2 cellular contexts compared by ENCODE assay signal in the genomic region with DNA sequence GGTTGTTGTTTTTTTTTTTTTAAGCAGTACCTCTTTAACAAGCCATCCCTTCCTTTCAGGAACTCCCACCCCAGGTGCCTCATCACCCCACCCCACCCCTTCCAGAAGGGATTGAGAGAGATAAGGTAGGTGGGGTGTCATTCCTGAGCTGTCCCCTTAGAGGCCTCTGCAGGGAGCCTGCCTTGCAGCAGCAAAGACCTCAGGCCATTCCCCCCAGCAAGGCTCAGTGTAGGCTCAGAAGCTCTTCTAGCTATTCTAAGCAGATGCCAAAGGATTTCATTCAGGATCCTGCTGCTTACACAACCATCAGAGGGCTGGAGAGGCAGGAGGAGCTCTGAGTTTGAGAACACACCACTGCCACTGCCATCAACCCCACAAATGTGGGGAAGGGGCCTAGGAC.
TF ChIP-seq lines count a peak whose summit lies in the region.

No MANE protein-coding gene starts in this region.

TF ChIP-seq in HEK293, 187 proteins besides CTCF, POLR2A, EP300 and RAD21:
- TF ChIP-seq GLIS1 (tag by site-specific recombination; IDR thresholded peaks at IDR 0.05) = peak; percentile 54; the same call in 1 of the 2 replicates
- TF ChIP-seq ZNF175 (tag by site-specific recombination; IDR thresholded peaks at IDR 0.05) = no peak
- no peak for TF ChIP-seq HOXC10 (CRISPR knock-in tag; IDR thresholded peaks at IDR 0.05)
- TF ChIP-seq ZBTB48 (tag by site-specific recombination; IDR thresholded peaks at IDR 0.05) = no peak
- no peak for TF ChIP-seq ZNF658 (tag by site-specific recombination; IDR thresholded peaks at IDR 0.05)
- TF ChIP-seq, protein P1, sequence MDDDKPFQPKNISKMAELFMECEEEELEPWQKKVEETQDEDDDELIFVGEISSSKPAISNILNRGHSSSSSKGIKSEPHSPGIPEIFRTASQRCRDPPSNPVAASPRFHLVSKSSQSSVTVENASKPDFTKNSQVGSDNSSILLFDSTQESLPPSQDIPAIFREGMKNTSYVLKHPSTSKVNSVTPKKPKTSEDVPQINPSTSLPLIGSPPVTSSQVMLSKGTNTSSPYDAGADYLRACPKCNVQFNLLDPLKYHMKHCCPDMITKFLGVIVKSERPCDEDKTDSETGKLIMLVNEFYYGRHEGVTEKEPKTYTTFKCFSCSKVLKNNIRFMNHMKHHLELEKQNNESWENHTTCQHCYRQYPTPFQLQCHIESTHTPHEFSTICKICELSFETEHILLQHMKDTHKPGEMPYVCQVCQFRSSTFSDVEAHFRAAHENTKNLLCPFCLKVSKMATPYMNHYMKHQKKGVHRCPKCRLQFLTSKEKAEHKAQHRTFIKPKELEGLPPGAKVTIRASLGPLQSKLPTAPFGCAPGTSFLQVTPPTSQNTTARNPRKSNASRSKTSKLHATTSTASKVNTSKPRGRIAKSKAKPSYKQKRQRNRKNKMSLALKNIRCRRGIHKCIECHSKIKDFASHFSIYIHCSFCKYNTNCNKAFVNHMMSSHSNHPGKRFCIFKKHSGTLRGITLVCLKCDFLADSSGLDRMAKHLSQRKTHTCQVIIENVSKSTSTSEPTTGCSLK (tag by site-specific recombination; IDR thresholded peaks at IDR 0.05) = no peak
- TF ChIP-seq ZIC2 (tag by site-specific recombination; IDR thresholded peaks at IDR 0.05) = peak; percentile 15; the same call in 1 of the 2 replicates
- TF ChIP-seq, protein P2, sequence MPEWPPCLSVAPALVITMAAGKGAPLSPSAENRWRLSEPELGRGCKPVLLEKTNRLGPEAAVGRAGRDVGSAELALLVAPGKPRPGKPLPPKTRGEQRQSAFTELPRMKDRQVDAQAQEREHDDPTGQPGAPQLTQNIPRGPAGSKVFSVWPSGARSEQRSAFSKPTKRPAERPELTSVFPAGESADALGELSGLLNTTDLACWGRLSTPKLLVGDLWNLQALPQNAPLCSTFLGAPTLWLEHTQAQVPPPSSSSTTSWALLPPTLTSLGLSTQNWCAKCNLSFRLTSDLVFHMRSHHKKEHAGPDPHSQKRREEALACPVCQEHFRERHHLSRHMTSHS (tag by site-specific recombination; IDR thresholded peaks at IDR 0.05) = no peak
- no peak for TF ChIP-seq ZNF623 (tag by site-specific recombination; IDR thresholded peaks at IDR 0.05)
- TF ChIP-seq, protein P3, sequence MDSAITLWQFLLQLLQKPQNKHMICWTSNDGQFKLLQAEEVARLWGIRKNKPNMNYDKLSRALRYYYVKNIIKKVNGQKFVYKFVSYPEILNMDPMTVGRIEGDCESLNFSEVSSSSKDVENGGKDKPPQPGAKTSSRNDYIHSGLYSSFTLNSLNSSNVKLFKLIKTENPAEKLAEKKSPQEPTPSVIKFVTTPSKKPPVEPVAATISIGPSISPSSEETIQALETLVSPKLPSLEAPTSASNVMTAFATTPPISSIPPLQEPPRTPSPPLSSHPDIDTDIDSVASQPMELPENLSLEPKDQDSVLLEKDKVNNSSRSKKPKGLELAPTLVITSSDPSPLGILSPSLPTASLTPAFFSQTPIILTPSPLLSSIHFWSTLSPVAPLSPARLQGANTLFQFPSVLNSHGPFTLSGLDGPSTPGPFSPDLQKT (IDR thresholded peaks at IDR 0.05; ENCODE audit: borderline replicate concordance, low read depth, low read length) = no peak
- TF ChIP-seq, protein P4, sequence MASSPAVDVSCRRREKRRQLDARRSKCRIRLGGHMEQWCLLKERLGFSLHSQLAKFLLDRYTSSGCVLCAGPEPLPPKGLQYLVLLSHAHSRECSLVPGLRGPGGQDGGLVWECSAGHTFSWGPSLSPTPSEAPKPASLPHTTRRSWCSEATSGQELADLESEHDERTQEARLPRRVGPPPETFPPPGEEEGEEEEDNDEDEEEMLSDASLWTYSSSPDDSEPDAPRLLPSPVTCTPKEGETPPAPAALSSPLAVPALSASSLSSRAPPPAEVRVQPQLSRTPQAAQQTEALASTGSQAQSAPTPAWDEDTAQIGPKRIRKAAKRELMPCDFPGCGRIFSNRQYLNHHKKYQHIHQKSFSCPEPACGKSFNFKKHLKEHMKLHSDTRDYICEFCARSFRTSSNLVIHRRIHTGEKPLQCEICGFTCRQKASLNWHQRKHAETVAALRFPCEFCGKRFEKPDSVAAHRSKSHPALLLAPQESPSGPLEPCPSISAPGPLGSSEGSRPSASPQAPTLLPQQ (tag by site-specific recombination; IDR thresholded peaks at IDR 0.05) = no peak

TF ChIP-seq in K562, 482 proteins besides CTCF, POLR2A, EP300 and RAD21:
- TF ChIP-seq, protein P5, sequence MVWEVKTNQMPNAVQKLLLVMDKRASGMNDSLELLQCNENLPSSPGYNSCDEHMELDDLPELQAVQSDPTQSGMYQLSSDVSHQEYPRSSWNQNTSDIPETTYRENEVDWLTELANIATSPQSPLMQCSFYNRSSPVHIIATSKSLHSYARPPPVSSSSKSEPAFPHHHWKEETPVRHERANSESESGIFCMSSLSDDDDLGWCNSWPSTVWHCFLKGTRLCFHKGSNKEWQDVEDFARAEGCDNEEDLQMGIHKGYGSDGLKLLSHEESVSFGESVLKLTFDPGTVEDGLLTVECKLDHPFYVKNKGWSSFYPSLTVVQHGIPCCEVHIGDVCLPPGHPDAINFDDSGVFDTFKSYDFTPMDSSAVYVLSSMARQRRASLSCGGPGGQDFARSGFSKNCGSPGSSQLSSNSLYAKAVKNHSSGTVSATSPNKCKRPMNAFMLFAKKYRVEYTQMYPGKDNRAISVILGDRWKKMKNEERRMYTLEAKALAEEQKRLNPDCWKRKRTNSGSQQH (CRISPR knock-in tag; IDR thresholded peaks at IDR 0.05) = no peak
- TF ChIP-seq MED1 (CRISPR knock-in tag; IDR thresholded peaks at IDR 0.05; ENCODE audit: borderline replicate concordance) = no peak
- TF ChIP-seq ZNF589 (CRISPR knock-in tag; IDR thresholded peaks at IDR 0.05; ENCODE audit: low read depth) = no peak
- TF ChIP-seq, protein P6, sequence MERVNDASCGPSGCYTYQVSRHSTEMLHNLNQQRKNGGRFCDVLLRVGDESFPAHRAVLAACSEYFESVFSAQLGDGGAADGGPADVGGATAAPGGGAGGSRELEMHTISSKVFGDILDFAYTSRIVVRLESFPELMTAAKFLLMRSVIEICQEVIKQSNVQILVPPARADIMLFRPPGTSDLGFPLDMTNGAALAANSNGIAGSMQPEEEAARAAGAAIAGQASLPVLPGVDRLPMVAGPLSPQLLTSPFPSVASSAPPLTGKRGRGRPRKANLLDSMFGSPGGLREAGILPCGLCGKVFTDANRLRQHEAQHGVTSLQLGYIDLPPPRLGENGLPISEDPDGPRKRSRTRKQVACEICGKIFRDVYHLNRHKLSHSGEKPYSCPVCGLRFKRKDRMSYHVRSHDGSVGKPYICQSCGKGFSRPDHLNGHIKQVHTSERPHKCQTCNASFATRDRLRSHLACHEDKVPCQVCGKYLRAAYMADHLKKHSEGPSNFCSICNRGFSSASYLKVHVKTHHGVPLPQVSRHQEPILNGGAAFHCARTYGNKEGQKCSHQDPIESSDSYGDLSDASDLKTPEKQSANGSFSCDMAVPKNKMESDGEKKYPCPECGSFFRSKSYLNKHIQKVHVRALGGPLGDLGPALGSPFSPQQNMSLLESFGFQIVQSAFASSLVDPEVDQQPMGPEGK (CRISPR knock-in tag; IDR thresholded peaks at IDR 0.05; ENCODE audit: borderline replicate concordance) = no peak
- TF ChIP-seq SIN3A (IDR thresholded peaks at IDR 0.05; ENCODE audit: borderline replicate concordance in 2 of 2, control insufficient read depth in 1 of 2, low read depth in 2 of 2, low read length in 2 of 2) = no peak
- TF ChIP-seq POLR2AphosphoS5 (IDR thresholded peaks at IDR 0.05; ENCODE audit: control insufficient read depth, insufficient read depth, low read depth, low read length) = no peak
- TF ChIP-seq ZFX (CRISPR knock-in tag; IDR thresholded peaks at IDR 0.05) = no peak
- TF ChIP-seq, protein P7, sequence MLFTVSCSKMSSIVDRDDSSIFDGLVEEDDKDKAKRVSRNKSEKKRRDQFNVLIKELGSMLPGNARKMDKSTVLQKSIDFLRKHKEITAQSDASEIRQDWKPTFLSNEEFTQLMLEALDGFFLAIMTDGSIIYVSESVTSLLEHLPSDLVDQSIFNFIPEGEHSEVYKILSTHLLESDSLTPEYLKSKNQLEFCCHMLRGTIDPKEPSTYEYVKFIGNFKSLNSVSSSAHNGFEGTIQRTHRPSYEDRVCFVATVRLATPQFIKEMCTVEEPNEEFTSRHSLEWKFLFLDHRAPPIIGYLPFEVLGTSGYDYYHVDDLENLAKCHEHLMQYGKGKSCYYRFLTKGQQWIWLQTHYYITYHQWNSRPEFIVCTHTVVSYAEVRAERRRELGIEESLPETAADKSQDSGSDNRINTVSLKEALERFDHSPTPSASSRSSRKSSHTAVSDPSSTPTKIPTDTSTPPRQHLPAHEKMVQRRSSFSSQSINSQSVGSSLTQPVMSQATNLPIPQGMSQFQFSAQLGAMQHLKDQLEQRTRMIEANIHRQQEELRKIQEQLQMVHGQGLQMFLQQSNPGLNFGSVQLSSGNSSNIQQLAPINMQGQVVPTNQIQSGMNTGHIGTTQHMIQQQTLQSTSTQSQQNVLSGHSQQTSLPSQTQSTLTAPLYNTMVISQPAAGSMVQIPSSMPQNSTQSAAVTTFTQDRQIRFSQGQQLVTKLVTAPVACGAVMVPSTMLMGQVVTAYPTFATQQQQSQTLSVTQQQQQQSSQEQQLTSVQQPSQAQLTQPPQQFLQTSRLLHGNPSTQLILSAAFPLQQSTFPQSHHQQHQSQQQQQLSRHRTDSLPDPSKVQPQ (CRISPR knock-in tag; IDR thresholded peaks at IDR 0.05; ENCODE audit: borderline replicate concordance) = no peak
- TF ChIP-seq ZNF140 (CRISPR knock-in tag; IDR thresholded peaks at IDR 0.05) = no peak
- no peak for TF ChIP-seq ZC3H4 (CRISPR knock-in tag; IDR thresholded peaks at IDR 0.05; ENCODE audit: borderline replicate concordance)
- no peak for TF ChIP-seq CBFB (CRISPR knock-in tag; IDR thresholded peaks at IDR 0.05)
- TF ChIP-seq TAF1 (IDR thresholded peaks at IDR 0.05; ENCODE audit: control insufficient read depth, extremely low read depth, insufficient read depth, low read length, severe bottlenecking) = no peak
- TF ChIP-seq IFI16 (CRISPR knock-in tag; IDR thresholded peaks at IDR 0.05) = no peak
- no peak for TF ChIP-seq DMBX1 (CRISPR knock-in tag; IDR thresholded peaks at IDR 0.05; ENCODE audit: borderline replicate concordance)
- TF ChIP-seq, protein P8, sequence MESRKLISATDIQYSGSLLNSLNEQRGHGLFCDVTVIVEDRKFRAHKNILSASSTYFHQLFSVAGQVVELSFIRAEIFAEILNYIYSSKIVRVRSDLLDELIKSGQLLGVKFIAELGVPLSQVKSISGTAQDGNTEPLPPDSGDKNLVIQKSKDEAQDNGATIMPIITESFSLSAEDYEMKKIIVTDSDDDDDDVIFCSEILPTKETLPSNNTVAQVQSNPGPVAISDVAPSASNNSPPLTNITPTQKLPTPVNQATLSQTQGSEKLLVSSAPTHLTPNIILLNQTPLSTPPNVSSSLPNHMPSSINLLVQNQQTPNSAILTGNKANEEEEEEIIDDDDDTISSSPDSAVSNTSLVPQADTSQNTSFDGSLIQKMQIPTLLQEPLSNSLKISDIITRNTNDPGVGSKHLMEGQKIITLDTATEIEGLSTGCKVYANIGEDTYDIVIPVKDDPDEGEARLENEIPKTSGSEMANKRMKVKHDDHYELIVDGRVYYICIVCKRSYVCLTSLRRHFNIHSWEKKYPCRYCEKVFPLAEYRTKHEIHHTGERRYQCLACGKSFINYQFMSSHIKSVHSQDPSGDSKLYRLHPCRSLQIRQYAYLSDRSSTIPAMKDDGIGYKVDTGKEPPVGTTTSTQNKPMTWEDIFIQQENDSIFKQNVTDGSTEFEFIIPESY (CRISPR knock-in tag; IDR thresholded peaks at IDR 0.05) = no peak
- no peak for TF ChIP-seq CREM (IDR thresholded peaks at IDR 0.05; ENCODE audit: low read depth)
TF ChIP-seq in K562: peak in this region for 0.
